In genomic region chr9:119884411-119884810, GRCh38 we compare ENCODE assay signal across 12 cellular contexts.
"Had no signal": no experiment of that assay in that cellular context is flagged by ENCODE, and none has a peak within 500 bp of the region (broad histone marks: within the 10 kb centered on the region; RNA-seq: fewer than 3 reads in every experiment).

No MANE protein-coding gene starts in this region.

- DNase-seq: activated CD4-positive, alpha-beta T cell treated with anti-CD3 and anti-CD28 coated beads, Interleukin-2, amount 50 U/mL, for 1 hour; activated gamma-delta T cell; activated T-cell treated with anti-CD3 and anti-CD28 coated beads, Interleukin-2, amount 50 U/mL, for 4 hours; heart left ventricle; left colon; nucleus accumbens; right lobe of liver; spleen; stimulated activated CD4-positive, alpha-beta T cell treated with anti-CD3 and anti-CD28 coated beads, Interleukin-1b, Interleukin-23, amount 100 ng/mL, for 48 hours; T-helper 17 cell had no signal

- ATAC-seq: activated T-cell treated with anti-CD3 and anti-CD28 coated beads, Interleukin-2, amount 50 U/mL, for 4 hours; heart left ventricle; left colon; natural killer cell treated with Interleukin-12 subunit alpha and Interleukin-12 subunit beta and Interleukin-15 and Interleukin-18, amount 100 ng/mL, for 72 hours; right lobe of liver; stimulated activated memory B cell treated with anti-CD40 and anti-IgM and Interleukin-4, amounts not matched to agents 10 μg/mL and 1 μg/mL and 100 μg/mL, for 72 hours; T-helper 17 cell had no signal
